1 cellular context compared by ENCODE assay signal in genomic region chr22:30245985-30246901, GRCh38.
TF ChIP-seq lines count a peak whose summit lies in the region.

Gene LIF (minus strand): TSS chr22:30246759. CDS start chr22:30246695, 64 bp downstream.

TF ChIP-seq in WTC11, 78 proteins besides CTCF, POLR2A, EP300 and RAD21 (continues in another document):
- TF ChIP-seq, protein P1, sequence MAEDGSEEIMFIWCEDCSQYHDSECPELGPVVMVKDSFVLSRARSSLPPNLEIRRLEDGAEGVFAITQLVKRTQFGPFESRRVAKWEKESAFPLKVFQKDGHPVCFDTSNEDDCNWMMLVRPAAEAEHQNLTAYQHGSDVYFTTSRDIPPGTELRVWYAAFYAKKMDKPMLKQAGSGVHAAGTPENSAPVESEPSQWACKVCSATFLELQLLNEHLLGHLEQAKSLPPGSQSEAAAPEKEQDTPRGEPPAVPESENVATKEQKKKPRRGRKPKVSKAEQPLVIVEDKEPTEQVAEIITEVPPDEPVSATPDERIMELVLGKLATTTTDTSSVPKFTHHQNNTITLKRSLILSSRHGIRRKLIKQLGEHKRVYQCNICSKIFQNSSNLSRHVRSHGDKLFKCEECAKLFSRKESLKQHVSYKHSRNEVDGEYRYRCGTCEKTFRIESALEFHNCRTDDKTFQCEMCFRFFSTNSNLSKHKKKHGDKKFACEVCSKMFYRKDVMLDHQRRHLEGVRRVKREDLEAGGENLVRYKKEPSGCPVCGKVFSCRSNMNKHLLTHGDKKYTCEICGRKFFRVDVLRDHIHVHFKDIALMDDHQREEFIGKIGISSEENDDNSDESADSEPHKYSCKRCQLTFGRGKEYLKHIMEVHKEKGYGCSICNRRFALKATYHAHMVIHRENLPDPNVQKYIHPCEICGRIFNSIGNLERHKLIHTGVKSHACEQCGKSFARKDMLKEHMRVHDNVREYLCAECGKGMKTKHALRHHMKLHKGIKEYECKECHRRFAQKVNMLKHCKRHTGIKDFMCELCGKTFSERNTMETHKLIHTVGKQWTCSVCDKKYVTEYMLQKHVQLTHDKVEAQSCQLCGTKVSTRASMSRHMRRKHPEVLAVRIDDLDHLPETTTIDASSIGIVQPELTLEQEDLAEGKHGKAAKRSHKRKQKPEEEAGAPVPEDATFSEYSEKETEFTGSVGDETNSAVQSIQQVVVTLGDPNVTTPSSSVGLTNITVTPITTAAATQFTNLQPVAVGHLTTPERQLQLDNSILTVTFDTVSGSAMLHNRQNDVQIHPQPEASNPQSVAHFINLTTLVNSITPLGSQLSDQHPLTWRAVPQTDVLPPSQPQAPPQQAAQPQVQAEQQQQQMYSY (CRISPR knock-in tag; IDR thresholded peaks at IDR 0.05) = peak; percentile 94
- TF ChIP-seq ELF4 (CRISPR knock-in tag; IDR thresholded peaks at IDR 0.05; ENCODE audit: low read depth) (no peak), FOXP1 (CRISPR knock-in tag; IDR thresholded peaks at IDR 0.05; ENCODE audit: borderline replicate concordance) (peak; percentile 19; the same call in 1 of the 2 replicates), NR3C1 (CRISPR knock-in tag; conservative IDR thresholded peaks at IDR 0.05; ENCODE audit: low read depth) (no peak), PRRX2 (CRISPR knock-in tag; IDR thresholded peaks at IDR 0.05) (no peak), ZNF232 (CRISPR knock-in tag; IDR thresholded peaks at IDR 0.05) (no peak; the same call in 1 of the 2 replicates), ZNF423 (CRISPR knock-in tag; IDR thresholded peaks at IDR 0.05) (no peak), JAZF1 (CRISPR knock-in tag; IDR thresholded peaks at IDR 0.05) (no peak), ZNF263 (CRISPR knock-in tag; IDR thresholded peaks at IDR 0.05; ENCODE audit: low read depth) (peak; percentile 57; the same call in 1 of the 2 replicates), ZNF138 (CRISPR knock-in tag; conservative IDR thresholded peaks at IDR 0.05) (no peak), ESRRA (CRISPR knock-in tag; IDR thresholded peaks at IDR 0.05; ENCODE audit: borderline replicate concordance) (no peak; the same call in 1 of the 2 replicates), JUN (CRISPR knock-in tag; IDR thresholded peaks at IDR 0.05) (no peak), NFATC4 (CRISPR knock-in tag; IDR thresholded peaks at IDR 0.05) (no peak), OVOL2 (CRISPR knock-in tag; IDR thresholded peaks at IDR 0.05; ENCODE audit: borderline replicate concordance) (no peak), CREB1 (CRISPR knock-in tag; IDR thresholded peaks at IDR 0.05) (no peak), KAT7 (CRISPR knock-in tag; IDR thresholded peaks at IDR 0.05; ENCODE audit: borderline replicate concordance) (0 out of 2 replicates have a peak, but pooled peaks have one; percentile 74), GABPB1 (CRISPR knock-in tag; IDR thresholded peaks at IDR 0.05) (no peak), TEAD1 (CRISPR knock-in tag; IDR thresholded peaks at IDR 0.05) (no peak), ZNF219 (CRISPR knock-in tag; IDR thresholded peaks at IDR 0.05; ENCODE audit: borderline replicate concordance) (no peak), ETV6 (CRISPR knock-in tag; IDR thresholded peaks at IDR 0.05) (no peak), MXD4 (CRISPR knock-in tag; IDR thresholded peaks at IDR 0.05; ENCODE audit: borderline replicate concordance) (no peak), SP1 (CRISPR knock-in tag; conservative IDR thresholded peaks at IDR 0.05) (0 out of 2 replicates have a peak, but pooled peaks have one; percentile 35), ZNF416 (CRISPR knock-in tag; IDR thresholded peaks at IDR 0.05) (no peak), E2F1 (CRISPR knock-in tag; IDR thresholded peaks at IDR 0.05) (no peak), SMAD4 (CRISPR knock-in tag; IDR thresholded peaks at IDR 0.05) (no peak; the same call in 1 of the 2 replicates), CREM (CRISPR knock-in tag; IDR thresholded peaks at IDR 0.05) (0 out of 2 replicates have a peak, but pooled peaks have one; percentile 39), CBFB (CRISPR knock-in tag; IDR thresholded peaks at IDR 0.05; ENCODE audit: low read depth) (0 out of 2 replicates have a peak, but pooled peaks have one; percentile 30), SOX15 (CRISPR knock-in tag; IDR thresholded peaks at IDR 0.05) (no peak)
- TF ChIP-seq, protein P2, sequence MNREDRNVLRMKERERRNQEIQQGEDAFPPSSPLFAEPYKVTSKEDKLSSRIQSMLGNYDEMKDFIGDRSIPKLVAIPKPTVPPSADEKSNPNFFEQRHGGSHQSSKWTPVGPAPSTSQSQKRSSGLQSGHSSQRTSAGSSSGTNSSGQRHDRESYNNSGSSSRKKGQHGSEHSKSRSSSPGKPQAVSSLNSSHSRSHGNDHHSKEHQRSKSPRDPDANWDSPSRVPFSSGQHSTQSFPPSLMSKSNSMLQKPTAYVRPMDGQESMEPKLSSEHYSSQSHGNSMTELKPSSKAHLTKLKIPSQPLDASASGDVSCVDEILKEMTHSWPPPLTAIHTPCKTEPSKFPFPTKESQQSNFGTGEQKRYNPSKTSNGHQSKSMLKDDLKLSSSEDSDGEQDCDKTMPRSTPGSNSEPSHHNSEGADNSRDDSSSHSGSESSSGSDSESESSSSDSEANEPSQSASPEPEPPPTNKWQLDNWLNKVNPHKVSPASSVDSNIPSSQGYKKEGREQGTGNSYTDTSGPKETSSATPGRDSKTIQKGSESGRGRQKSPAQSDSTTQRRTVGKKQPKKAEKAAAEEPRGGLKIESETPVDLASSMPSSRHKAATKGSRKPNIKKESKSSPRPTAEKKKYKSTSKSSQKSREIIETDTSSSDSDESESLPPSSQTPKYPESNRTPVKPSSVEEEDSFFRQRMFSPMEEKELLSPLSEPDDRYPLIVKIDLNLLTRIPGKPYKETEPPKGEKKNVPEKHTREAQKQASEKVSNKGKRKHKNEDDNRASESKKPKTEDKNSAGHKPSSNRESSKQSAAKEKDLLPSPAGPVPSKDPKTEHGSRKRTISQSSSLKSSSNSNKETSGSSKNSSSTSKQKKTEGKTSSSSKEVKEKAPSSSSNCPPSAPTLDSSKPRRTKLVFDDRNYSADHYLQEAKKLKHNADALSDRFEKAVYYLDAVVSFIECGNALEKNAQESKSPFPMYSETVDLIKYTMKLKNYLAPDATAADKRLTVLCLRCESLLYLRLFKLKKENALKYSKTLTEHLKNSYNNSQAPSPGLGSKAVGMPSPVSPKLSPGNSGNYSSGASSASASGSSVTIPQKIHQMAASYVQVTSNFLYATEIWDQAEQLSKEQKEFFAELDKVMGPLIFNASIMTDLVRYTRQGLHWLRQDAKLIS (CRISPR knock-in tag; IDR thresholded peaks at IDR 0.05; ENCODE audit: borderline replicate concordance) = no peak
- TF ChIP-seq, protein P3, sequence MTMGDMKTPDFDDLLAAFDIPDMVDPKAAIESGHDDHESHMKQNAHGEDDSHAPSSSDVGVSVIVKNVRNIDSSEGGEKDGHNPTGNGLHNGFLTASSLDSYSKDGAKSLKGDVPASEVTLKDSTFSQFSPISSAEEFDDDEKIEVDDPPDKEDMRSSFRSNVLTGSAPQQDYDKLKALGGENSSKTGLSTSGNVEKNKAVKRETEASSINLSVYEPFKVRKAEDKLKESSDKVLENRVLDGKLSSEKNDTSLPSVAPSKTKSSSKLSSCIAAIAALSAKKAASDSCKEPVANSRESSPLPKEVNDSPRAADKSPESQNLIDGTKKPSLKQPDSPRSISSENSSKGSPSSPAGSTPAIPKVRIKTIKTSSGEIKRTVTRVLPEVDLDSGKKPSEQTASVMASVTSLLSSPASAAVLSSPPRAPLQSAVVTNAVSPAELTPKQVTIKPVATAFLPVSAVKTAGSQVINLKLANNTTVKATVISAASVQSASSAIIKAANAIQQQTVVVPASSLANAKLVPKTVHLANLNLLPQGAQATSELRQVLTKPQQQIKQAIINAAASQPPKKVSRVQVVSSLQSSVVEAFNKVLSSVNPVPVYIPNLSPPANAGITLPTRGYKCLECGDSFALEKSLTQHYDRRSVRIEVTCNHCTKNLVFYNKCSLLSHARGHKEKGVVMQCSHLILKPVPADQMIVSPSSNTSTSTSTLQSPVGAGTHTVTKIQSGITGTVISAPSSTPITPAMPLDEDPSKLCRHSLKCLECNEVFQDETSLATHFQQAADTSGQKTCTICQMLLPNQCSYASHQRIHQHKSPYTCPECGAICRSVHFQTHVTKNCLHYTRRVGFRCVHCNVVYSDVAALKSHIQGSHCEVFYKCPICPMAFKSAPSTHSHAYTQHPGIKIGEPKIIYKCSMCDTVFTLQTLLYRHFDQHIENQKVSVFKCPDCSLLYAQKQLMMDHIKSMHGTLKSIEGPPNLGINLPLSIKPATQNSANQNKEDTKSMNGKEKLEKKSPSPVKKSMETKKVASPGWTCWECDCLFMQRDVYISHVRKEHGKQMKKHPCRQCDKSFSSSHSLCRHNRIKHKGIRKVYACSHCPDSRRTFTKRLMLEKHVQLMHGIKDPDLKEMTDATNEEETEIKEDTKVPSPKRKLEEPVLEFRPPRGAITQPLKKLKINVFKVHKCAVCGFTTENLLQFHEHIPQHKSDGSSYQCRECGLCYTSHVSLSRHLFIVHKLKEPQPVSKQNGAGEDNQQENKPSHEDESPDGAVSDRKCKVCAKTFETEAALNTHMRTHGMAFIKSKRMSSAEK (CRISPR knock-in tag; IDR thresholded peaks at IDR 0.05; ENCODE audit: borderline replicate concordance) = no peak
- TF ChIP-seq, protein P4, sequence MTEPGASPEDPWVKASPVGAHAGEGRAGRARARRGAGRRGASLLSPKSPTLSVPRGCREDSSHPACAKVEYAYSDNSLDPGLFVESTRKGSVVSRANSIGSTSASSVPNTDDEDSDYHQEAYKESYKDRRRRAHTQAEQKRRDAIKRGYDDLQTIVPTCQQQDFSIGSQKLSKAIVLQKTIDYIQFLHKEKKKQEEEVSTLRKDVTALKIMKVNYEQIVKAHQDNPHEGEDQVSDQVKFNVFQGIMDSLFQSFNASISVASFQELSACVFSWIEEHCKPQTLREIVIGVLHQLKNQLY (CRISPR knock-in tag; IDR thresholded peaks at IDR 0.05) = no peak
- TF ChIP-seq, protein P5, sequence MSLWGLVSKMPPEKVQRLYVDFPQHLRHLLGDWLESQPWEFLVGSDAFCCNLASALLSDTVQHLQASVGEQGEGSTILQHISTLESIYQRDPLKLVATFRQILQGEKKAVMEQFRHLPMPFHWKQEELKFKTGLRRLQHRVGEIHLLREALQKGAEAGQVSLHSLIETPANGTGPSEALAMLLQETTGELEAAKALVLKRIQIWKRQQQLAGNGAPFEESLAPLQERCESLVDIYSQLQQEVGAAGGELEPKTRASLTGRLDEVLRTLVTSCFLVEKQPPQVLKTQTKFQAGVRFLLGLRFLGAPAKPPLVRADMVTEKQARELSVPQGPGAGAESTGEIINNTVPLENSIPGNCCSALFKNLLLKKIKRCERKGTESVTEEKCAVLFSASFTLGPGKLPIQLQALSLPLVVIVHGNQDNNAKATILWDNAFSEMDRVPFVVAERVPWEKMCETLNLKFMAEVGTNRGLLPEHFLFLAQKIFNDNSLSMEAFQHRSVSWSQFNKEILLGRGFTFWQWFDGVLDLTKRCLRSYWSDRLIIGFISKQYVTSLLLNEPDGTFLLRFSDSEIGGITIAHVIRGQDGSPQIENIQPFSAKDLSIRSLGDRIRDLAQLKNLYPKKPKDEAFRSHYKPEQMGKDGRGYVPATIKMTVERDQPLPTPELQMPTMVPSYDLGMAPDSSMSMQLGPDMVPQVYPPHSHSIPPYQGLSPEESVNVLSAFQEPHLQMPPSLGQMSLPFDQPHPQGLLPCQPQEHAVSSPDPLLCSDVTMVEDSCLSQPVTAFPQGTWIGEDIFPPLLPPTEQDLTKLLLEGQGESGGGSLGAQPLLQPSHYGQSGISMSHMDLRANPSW (CRISPR knock-in tag; conservative IDR thresholded peaks at IDR 0.05; ENCODE audit: low read depth) = no peak
- TF ChIP-seq, protein P6, sequence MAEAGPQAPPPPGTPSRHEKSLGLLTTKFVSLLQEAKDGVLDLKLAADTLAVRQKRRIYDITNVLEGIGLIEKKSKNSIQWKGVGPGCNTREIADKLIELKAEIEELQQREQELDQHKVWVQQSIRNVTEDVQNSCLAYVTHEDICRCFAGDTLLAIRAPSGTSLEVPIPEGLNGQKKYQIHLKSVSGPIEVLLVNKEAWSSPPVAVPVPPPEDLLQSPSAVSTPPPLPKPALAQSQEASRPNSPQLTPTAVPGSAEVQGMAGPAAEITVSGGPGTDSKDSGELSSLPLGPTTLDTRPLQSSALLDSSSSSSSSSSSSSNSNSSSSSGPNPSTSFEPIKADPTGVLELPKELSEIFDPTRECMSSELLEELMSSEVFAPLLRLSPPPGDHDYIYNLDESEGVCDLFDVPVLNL (CRISPR knock-in tag; IDR thresholded peaks at IDR 0.05; ENCODE audit: borderline replicate concordance, low read depth) = no peak
- TF ChIP-seq, protein P7, sequence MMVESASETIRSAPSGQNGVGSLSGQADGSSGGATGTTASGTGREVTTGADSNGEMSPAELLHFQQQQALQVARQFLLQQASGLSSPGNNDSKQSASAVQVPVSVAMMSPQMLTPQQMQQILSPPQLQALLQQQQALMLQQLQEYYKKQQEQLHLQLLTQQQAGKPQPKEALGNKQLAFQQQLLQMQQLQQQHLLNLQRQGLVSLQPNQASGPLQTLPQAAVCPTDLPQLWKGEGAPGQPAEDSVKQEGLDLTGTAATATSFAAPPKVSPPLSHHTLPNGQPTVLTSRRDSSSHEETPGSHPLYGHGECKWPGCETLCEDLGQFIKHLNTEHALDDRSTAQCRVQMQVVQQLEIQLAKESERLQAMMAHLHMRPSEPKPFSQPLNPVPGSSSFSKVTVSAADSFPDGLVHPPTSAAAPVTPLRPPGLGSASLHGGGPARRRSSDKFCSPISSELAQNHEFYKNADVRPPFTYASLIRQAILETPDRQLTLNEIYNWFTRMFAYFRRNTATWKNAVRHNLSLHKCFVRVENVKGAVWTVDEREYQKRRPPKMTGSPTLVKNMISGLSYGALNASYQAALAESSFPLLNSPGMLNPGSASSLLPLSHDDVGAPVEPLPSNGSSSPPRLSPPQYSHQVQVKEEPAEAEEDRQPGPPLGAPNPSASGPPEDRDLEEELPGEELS (CRISPR knock-in tag; IDR thresholded peaks at IDR 0.05) = peak; percentile 82; the same call in 1 of the 2 replicates
- TF ChIP-seq, protein P8, sequence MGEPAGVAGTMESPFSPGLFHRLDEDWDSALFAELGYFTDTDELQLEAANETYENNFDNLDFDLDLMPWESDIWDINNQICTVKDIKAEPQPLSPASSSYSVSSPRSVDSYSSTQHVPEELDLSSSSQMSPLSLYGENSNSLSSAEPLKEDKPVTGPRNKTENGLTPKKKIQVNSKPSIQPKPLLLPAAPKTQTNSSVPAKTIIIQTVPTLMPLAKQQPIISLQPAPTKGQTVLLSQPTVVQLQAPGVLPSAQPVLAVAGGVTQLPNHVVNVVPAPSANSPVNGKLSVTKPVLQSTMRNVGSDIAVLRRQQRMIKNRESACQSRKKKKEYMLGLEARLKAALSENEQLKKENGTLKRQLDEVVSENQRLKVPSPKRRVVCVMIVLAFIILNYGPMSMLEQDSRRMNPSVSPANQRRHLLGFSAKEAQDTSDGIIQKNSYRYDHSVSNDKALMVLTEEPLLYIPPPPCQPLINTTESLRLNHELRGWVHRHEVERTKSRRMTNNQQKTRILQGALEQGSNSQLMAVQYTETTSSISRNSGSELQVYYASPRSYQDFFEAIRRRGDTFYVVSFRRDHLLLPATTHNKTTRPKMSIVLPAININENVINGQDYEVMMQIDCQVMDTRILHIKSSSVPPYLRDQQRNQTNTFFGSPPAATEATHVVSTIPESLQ (CRISPR knock-in tag; IDR thresholded peaks at IDR 0.05) = no peak
